8 cellular contexts compared by ENCODE assay signal in the genomic region with DNA sequence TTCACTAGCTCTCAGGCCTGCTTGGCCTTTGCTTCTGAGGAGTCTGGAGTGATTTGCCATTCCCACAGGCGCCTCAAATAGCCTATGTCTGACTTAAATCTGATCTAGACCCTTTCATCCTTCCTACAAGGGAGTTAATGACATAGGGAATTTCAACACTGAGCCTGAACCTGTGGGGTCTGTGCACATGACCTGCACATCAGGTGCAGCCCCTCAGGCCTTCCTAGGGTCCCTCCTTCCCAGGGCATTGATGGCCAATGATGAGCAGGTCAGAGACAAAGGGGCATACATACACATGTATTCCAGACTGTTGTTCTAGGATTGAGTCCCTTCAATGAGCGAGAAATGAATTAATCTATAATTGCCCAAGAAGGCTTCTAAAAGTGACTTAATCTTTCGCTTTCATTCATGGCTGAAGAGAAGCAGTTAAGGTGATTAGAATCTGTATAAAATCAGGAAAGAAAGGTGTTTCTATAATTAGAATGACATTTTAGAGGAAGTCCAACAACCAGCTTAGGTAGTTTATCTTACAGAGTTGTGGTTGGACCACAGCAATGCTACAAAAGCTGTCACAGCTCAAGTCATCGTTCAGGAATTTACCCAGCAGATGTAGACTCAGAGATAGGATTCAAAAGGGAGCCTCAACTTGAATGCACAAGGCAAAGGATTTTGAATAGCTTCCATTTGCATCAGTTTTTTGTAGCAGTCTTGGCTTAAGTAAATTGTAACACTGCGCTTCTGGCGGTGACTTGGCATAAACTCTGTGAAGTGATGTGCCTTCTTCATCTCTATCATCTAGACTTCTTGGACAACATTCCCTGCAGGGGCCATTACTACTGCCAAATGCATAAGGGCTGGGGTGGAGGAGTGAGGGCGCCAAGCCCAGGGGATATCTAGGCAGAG. TPM values are rescaled to one million over a fixed set of nuclear protein-coding genes. Genes with fewer than 3 reads are reported as not detected.
DNase-seq lines count a peak whose midpoint lies in the region; ATAC-seq and TF ChIP-seq lines count a peak whose summit lies in the region.

No MANE protein-coding gene starts in this region.

- H3K9me3 ChIP-seq in MG63 (peaks cover 4% of the 10 kb centered on the region; the same call in 1 of the 2 replicates), adipocyte (ENCODE audit: control insufficient read depth, low read length) (no peaks in the 10 kb centered on the region), BE2C (no peaks in the 10 kb centered on the region)

- H3K9ac ChIP-seq in adipocyte (ENCODE audit: low read length), result no peak overlapping the region

- H3K4me1 ChIP-seq in adipocyte (ENCODE audit: control insufficient read depth, insufficient read depth, low read length), result peaks cover 16% of the 10 kb centered on the region
- no peaks in the 10 kb centered on the region for H3K4me1 ChIP-seq in BE2C

- TF ChIP-seq CTCF in BE2C (IDR thresholded peaks at IDR 0.05; ENCODE audit: low read depth, low read length), result no peak

- no peak overlapping the region for H3K4me3 ChIP-seq in MG63
- H3K4me3 ChIP-seq in adipocyte (ENCODE audit: low read length), result no peak overlapping the region
- no peak overlapping the region for H3K4me3 ChIP-seq in BE2C (ENCODE audit: low read depth, low read length)

- ATAC-seq in GM21786 (IDR thresholded peaks at IDR 0.05; ENCODE audit: unreplicated experiment), result peak; percentile 40

- H3K36me3 ChIP-seq in MG63, result no peaks in the 10 kb centered on the region
- H3K36me3 ChIP-seq in adipocyte (ENCODE audit: control insufficient read depth, insufficient read depth, low read length, severe bottlenecking), result no peaks in the 10 kb centered on the region
- H3K36me3 ChIP-seq in BE2C, result no peaks in the 10 kb centered on the region

- DNase-seq in EL (peak; percentile 96), MG63 (peak; percentile 91), adipocyte (ENCODE audit: low read depth) (peak; percentile 83), kidney glomerular epithelial cell (lab: John Stamatoyannopoulos, UW) (peak; percentile 94), HuH-7.5 (ENCODE audit: low spot score) (no peak), BE2C (no peak), NK-92 (lab: John Stamatoyannopoulos, UW; ENCODE audit: unreplicated experiment) (no peak)

- H3K27me3 ChIP-seq in MG63 (no peaks in the 10 kb centered on the region), adipocyte (replicated peaks; ENCODE audit: control insufficient read depth, insufficient read depth, low read length) (no peaks in the 10 kb centered on the region), BE2C (no peaks in the 10 kb centered on the region)

RNA-seq across cellular contexts. Expression of gene TBC1D7, which starts 27.0 kb away (rescaled TPM):
- total RNA-seq in MG63 (2014; rRNA removed; shearing (Covaris generic); ENCODE audit: low replicate concordance), result 36.2 and 40.6 TPM in 2 replicates
- 30.4 TPM for polyA plus RNA-seq in BE2C (2012; ENCODE audit: insufficient read depth, insufficient read length, low read depth)

Comparison
In these comparisons a context has a peak if more than half of its experiments do, and no peak if none do; other contexts are left out.
1. DNase-seq: peak in EL (single experiment), MG63 (single experiment), adipocyte (single experiment) and kidney glomerular epithelial cell (single experiment); none in HuH-7.5 (single experiment), BE2C (single experiment) and NK-92 (single experiment).